ENCODE assay signal across 23 cellular contexts in the genomic region with DNA sequence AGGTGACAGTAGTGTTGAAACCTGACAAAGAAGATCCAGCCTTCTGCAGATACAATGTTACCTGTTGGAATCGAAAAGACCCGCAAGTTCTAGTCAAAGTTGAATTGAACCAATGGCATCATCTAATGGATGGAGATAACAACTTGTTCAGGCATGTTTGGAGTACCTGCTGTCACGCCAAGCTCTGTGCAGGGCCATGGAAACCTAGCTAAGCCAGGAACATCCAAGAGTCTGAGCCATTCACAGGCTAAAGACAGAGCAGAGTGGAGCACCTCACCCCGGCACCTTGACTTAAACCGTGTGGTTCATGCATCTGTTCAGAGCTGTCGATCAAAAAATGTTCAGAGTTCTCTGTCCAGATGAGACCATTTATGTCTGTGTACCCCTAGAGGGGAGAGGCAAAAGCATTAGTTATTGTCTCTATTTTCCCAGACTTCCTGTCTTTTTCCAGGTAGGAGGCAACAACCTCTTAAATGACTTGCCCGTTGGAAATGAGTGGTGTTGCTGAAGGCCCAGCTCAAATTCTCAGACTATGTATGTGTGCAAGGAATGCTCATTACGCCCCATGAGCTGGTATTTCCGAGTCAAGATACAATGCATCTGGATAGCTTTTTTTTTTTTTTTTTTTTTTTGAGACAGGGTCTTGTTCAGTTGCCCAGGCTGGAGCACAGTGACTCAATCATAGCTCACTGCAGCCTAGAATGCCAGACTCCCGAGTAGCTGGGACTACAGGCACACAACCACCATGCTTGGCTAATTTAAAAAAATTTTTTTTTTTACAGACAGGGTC. TPM values are rescaled to one million over a fixed set of nuclear protein-coding genes. Genes with fewer than 3 reads are reported as not detected.
DNase-seq lines count a peak whose midpoint lies in the region; ATAC-seq, FAIRE-seq and TF ChIP-seq lines count a peak whose summit lies in the region.
"Had no signal": no experiment of that assay in that cellular context is flagged by ENCODE, and none has a peak within 500 bp of the region (broad histone marks: within the 10 kb centered on the region; RNA-seq: fewer than 3 reads in every experiment).

No MANE protein-coding gene starts in this region.

- intact Hi-C loops in kidney (cut with DNase I): no loop called here
- intact Hi-C loops in CD4-positive, alpha-beta T cell (cut with DNase I, micrococcal nuclease): no loop called here
- intact Hi-C loops in activated T-helper 1 cell treated with anti-CD3 and anti-CD28 coated beads, Interleukin-12 subunit alpha, Interleukin-12 subunit beta, Interleukin-2, Interleukin-4 antibody, amounts not matched to agents 30 ng/mL and 10 ng/mL and 1 ng/mL, durations not matched to agents 14 hours and 24 hours and 36 hours (cut with micrococcal nuclease): no loop called here

- H3K27ac Mint-ChIP-seq in CD4-positive, alpha-beta T cell: no peak overlapping the region
- H3K27ac Mint-ChIP-seq in activated T-helper 1 cell treated with anti-CD3 and anti-CD28 coated beads, Interleukin-12 subunit alpha, Interleukin-12 subunit beta, Interleukin-2, Interleukin-4 antibody, amounts not matched to agents 30 ng/mL and 10 ng/mL and 1 ng/mL, durations not matched to agents 14 hours and 24 hours and 36 hours: no peak overlapping the region
- H3K27ac Mint-ChIP-seq: activated CD4-positive, alpha-beta memory T cell treated with anti-CD3 and anti-CD28 coated beads, Interleukin-2, amount 10 ng/mL, durations not matched to agents 7 days and 5 days; activated T-cell treated with anti-CD3 and anti-CD28 coated beads, Interleukin-2, amount 50 U/mL, for 24 hours; B cell; dendritic cell treated with granulocyte-macrophage colony-stimulating factor and Interleukin-4, amounts not matched to agents 40 ng/mL and 50 ng/mL, for 4 days had no signal

- POLR2A ChIA-PET in CD4-positive, alpha-beta T cell (lab: Charles Lee): no interaction called here

- no peak overlapping the region for H3K27ac ChIP-seq in kidney (ENCODE audit: low read depth in 2 of 2, low read length in 2 of 2)
- no peak overlapping the region for H3K27ac ChIP-seq in CD4-positive, alpha-beta T cell (ENCODE audit: low read depth, low read length)
- H3K27ac ChIP-seq: lower lobe of right lung, stomach, WERI-Rb-1 had no signal

- no peak overlapping the region for H3K4me3 ChIP-seq in AG10803 (ENCODE audit: low read length)
- H3K4me3 ChIP-seq in kidney epithelial cell (ENCODE audit: low read depth, low read length): no peak overlapping the region
- H3K4me3 ChIP-seq in kidney (ENCODE audit: low read length in 2 of 2): no peak overlapping the region
- H3K4me3 ChIP-seq: GM12878, lower lobe of right lung, stomach had no signal

- no peaks in the 10 kb centered on the region for H3K4me1 ChIP-seq in kidney (ENCODE audit: control insufficient read depth in 1 of 2, insufficient read depth in 1 of 2, low read depth in 1 of 2, low read length in 2 of 2)

- no peaks in the 10 kb centered on the region for H3K36me3 Mint-ChIP-seq in CD4-positive, alpha-beta T cell (ENCODE audit: low read depth)
- H3K36me3 Mint-ChIP-seq in activated T-helper 1 cell treated with anti-CD3 and anti-CD28 coated beads, Interleukin-12 subunit alpha, Interleukin-12 subunit beta, Interleukin-2, Interleukin-4 antibody, amounts not matched to agents 30 ng/mL and 10 ng/mL and 1 ng/mL, durations not matched to agents 14 hours and 24 hours and 36 hours (ENCODE audit: low read depth): no peaks in the 10 kb centered on the region

- H3K4me3 Mint-ChIP-seq in CD4-positive, alpha-beta T cell: no peak overlapping the region
- no peak overlapping the region for H3K4me3 Mint-ChIP-seq in activated T-helper 1 cell treated with anti-CD3 and anti-CD28 coated beads, Interleukin-12 subunit alpha, Interleukin-12 subunit beta, Interleukin-2, Interleukin-4 antibody, amounts not matched to agents 30 ng/mL and 10 ng/mL and 1 ng/mL, durations not matched to agents 14 hours and 24 hours and 36 hours
- H3K4me3 Mint-ChIP-seq: activated CD4-positive, alpha-beta memory T cell treated with anti-CD3 and anti-CD28 coated beads, Interleukin-2, amount 10 ng/mL, durations not matched to agents 7 days and 5 days; activated T-cell treated with anti-CD3 and anti-CD28 coated beads, Interleukin-2, amount 50 U/mL, for 24 hours; B cell; dendritic cell treated with granulocyte-macrophage colony-stimulating factor and Interleukin-4, amounts not matched to agents 40 ng/mL and 50 ng/mL, for 4 days had no signal

- peaks cover 8% of the 10 kb centered on the region for H3K27me3 Mint-ChIP-seq in CD4-positive, alpha-beta T cell
- H3K27me3 Mint-ChIP-seq in activated T-helper 1 cell treated with anti-CD3 and anti-CD28 coated beads, Interleukin-12 subunit alpha, Interleukin-12 subunit beta, Interleukin-2, Interleukin-4 antibody, amounts not matched to agents 30 ng/mL and 10 ng/mL and 1 ng/mL, durations not matched to agents 14 hours and 24 hours and 36 hours (ENCODE audit: insufficient read depth): peaks cover 32% of the 10 kb centered on the region

- no peaks in the 10 kb centered on the region for H3K9me3 Mint-ChIP-seq in CD4-positive, alpha-beta T cell
- no peaks in the 10 kb centered on the region for H3K9me3 Mint-ChIP-seq in activated T-helper 1 cell treated with anti-CD3 and anti-CD28 coated beads, Interleukin-12 subunit alpha, Interleukin-12 subunit beta, Interleukin-2, Interleukin-4 antibody, amounts not matched to agents 30 ng/mL and 10 ng/mL and 1 ng/mL, durations not matched to agents 14 hours and 24 hours and 36 hours
- H3K9me3 Mint-ChIP-seq: activated CD4-positive, alpha-beta memory T cell treated with anti-CD3 and anti-CD28 coated beads, Interleukin-2, amount 10 ng/mL, durations not matched to agents 7 days and 5 days; activated T-cell treated with anti-CD3 and anti-CD28 coated beads, Interleukin-2, amount 50 U/mL, for 24 hours; dendritic cell treated with granulocyte-macrophage colony-stimulating factor and Interleukin-4, amounts not matched to agents 40 ng/mL and 50 ng/mL, for 4 days had no signal

- H3K36me3 ChIP-seq in kidney epithelial cell (ENCODE audit: control insufficient read depth, insufficient read depth, low read length) (no peaks in the 10 kb centered on the region), kidney (ENCODE audit: control insufficient read depth in 1 of 2, insufficient read depth in 2 of 2, low read length in 2 of 2) (no peaks in the 10 kb centered on the region)
- H3K36me3 ChIP-seq: lower lobe of right lung, stomach, WERI-Rb-1 had no signal

- DNase-seq in AG10803 (ENCODE audit: low read depth): peak; percentile 94
- DNase-seq in M059J (ENCODE audit: low read depth): peak; percentile 91
- DNase-seq in dedifferentiated amniotic fluid mesenchymal stem cell (ENCODE audit: extremely low spot score): peak; percentile 41
- DNase-seq in kidney epithelial cell (ENCODE audit: low read depth): peak; percentile 9
- no peak for DNase-seq in kidney
- DNase-seq in CD4-positive, alpha-beta T cell: no peak
- no peak for DNase-seq in activated T-helper 1 cell treated with anti-CD3 and anti-CD28 coated beads, Interleukin-12 subunit alpha, Interleukin-12 subunit beta, Interleukin-2, Interleukin-4 antibody, amounts not matched to agents 30 ng/mL and 10 ng/mL and 1 ng/mL, durations not matched to agents 14 hours and 24 hours and 36 hours (ENCODE audit: low spot score)
- no peak for DNase-seq in NCI-H526 (lab: John Stamatoyannopoulos, UW)
- DNase-seq: activated CD4-positive, alpha-beta memory T cell treated with anti-CD3 and anti-CD28 coated beads, Interleukin-2, amount 10 ng/mL, durations not matched to agents 7 days and 5 days; activated naive CD4-positive, alpha-beta T cell treated with anti-CD3 and anti-CD28 coated beads, Interleukin-2, amount 50 U/mL, for 16 hours; activated T-cell treated with anti-CD3 and anti-CD28 coated beads, Interleukin-2, amount 50 U/mL, for 24 hours; GDM1; glutamatergic neuron; lower lobe of right lung; NCI-H146; nucleus accumbens; stomach; T-helper 1 cell; WERI-Rb-1 had no signal

- no peak overlapping the region for H3K9ac ChIP-seq in kidney (ENCODE audit: low read length in 2 of 2)

- H3K9me3 ChIP-seq in kidney (ENCODE audit: control insufficient read depth in 1 of 2, low read length in 2 of 2): no peaks in the 10 kb centered on the region
- no peaks in the 10 kb centered on the region for H3K9me3 ChIP-seq in CD4-positive, alpha-beta T cell (ENCODE audit: control insufficient read depth, low read length)
- H3K9me3 ChIP-seq: lower lobe of right lung, stomach had no signal

- H3K4me1 Mint-ChIP-seq in CD4-positive, alpha-beta T cell (ENCODE audit: low read depth): no peaks in the 10 kb centered on the region
- no peaks in the 10 kb centered on the region for H3K4me1 Mint-ChIP-seq in activated T-helper 1 cell treated with anti-CD3 and anti-CD28 coated beads, Interleukin-12 subunit alpha, Interleukin-12 subunit beta, Interleukin-2, Interleukin-4 antibody, amounts not matched to agents 30 ng/mL and 10 ng/mL and 1 ng/mL, durations not matched to agents 14 hours and 24 hours and 36 hours (ENCODE audit: low read depth)
- H3K4me1 Mint-ChIP-seq: activated CD4-positive, alpha-beta memory T cell treated with anti-CD3 and anti-CD28 coated beads, Interleukin-2, amount 10 ng/mL, durations not matched to agents 7 days and 5 days; B cell had no signal

- no peak for ATAC-seq in CD4-positive, alpha-beta T cell (ENCODE audit: poor library complexity)
- ATAC-seq: GM12878, lower lobe of right lung had no signal

- no peaks in the 10 kb centered on the region for H3K27me3 ChIP-seq in kidney epithelial cell (ENCODE audit: control insufficient read depth, insufficient read depth, low read length)
- peaks cover 8% of the 10 kb centered on the region for H3K27me3 ChIP-seq in CD4-positive, alpha-beta T cell (ENCODE audit: control insufficient read depth, insufficient read depth, low read length)
- H3K27me3 ChIP-seq: stomach had no signal

- no peak for FAIRE-seq in kidney (lab: Jason Lieb, UNC)
- FAIRE-seq: endothelial cell of umbilical vein, GM12878 had no signal

- CTCF ChIA-PET in CD4-positive, alpha-beta T cell (lab: Charles Lee): no interaction called here

- TF ChIP-seq CTCF in AG10803 (conservative IDR thresholded peaks at IDR 0.05; ENCODE audit: low read length) (no peak), kidney epithelial cell (IDR thresholded peaks at IDR 0.05; ENCODE audit: insufficient read depth, low read length, poor library complexity, severe bottlenecking) (no peak), kidney (IDR thresholded peaks at IDR 0.05; ENCODE audit: borderline replicate concordance, extremely low read depth, insufficient read depth) (no peak)
- no peak for TF ChIP-seq CTCF in CD4-positive, alpha-beta T cell (IDR thresholded peaks at IDR 0.05)

RNA-seq across cellular contexts. Expression of a gene that starts 44.9 kb away (rescaled TPM):
- 6.3 and 10.3 TPM in 2 replicates for total RNA-seq in M059J (2014; rRNA removed; shearing (Covaris generic))
- 1.6 and 2.2 TPM in 2 replicates for total RNA-seq in kidney epithelial cell
- total RNA-seq in kidney: 7.6 TPM
- polyA plus RNA-seq in kidney (ENCODE audit: insufficient read depth, low read depth, low replicate concordance): 0.52 TPM
- 10 to 100 TPM; 26.0 to 27.1 TPM for total RNA-seq in CD4-positive, alpha-beta T cell
- total RNA-seq in activated T-helper 1 cell treated with anti-CD3 and anti-CD28 coated beads, Interleukin-12 subunit alpha, Interleukin-12 subunit beta, Interleukin-2, Interleukin-4 antibody, amounts not matched to agents 30 ng/mL and 10 ng/mL and 1 ng/mL, durations not matched to agents 14 hours and 24 hours and 36 hours: 16.4 and 20.1 TPM in 2 replicates

Comparison
In these comparisons a context has a peak if more than half of its experiments do, and no peak if none do; other contexts are left out.
1. DNase-seq: peak in AG10803 (single experiment), M059J (single experiment), dedifferentiated amniotic fluid mesenchymal stem cell (single experiment) and kidney epithelial cell (single experiment); none in kidney (single experiment), CD4-positive, alpha-beta T cell (0 of 10), activated T-helper 1 cell treated with anti-CD3 and anti-CD28 coated beads, Interleukin-12 subunit alpha, Interleukin-12 subunit beta, Interleukin-2, Interleukin-4 antibody, amounts not matched to agents 30 ng/mL and 10 ng/mL and 1 ng/mL, durations not matched to agents 14 hours and 24 hours and 36 hours (single experiment) and NCI-H526 (0 of 2).